ENCODE assay signal across 2 cellular contexts in the genomic region with DNA sequence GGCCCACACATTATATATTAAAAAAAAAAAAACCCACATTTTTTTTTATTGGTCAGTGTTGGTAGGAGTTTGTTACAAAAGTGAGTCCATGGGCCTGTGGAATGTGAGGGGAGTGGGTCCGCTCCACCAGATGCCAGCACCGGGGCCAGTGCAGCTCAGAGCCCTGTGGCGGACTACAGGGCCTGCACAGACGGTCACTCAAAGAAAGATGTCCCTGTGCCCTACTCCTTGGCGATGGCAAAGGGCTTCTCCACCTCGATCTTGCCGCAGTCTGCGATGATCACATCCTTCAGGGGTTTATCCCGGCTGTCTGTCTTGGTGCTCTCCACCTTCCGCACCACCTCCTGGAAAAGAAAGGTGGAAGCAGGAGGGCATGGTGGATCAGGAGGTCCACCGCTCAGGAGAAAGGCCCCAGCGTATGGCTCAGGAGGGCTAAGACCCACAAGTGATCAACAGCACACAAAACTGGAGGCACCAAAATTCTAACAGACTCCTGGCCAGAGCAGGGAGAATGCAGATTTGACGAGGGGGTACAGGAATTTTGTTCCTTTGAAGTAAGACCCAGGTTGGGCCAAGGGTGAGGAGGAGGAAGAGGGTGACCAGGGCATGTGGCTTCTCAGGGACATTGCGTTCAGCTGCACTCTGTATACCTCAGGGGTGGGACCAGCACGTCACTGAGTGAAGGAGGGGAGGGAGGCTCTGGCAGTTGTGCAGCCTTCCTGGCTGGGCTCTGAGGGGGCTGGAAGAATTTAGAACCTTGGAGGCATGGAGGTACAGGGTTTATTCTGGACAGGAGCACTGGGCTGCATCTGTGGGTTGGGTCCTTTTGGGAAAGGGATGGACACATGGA.
A peak's percentile ranks its signal among the peaks of the same experiment; 100 is the strongest.
TF ChIP-seq lines count a peak whose summit lies in the region.

No MANE protein-coding gene starts in this region.

TF ChIP-seq in GM23338, 12 proteins besides CTCF, POLR2A, EP300 and RAD21:
- no peak for TF ChIP-seq NANOG (IDR thresholded peaks at IDR 0.05; ENCODE audit: borderline replicate concordance)
- TF ChIP-seq POLR2AphosphoS5 (IDR thresholded peaks at IDR 0.05; ENCODE audit: low read depth): peak; percentile 34; the same call in 1 of the 2 replicates
- no peak for TF ChIP-seq JUNB (IDR thresholded peaks at IDR 0.05; ENCODE audit: unreplicated experiment)

TF ChIP-seq in GM12878, 131 proteins besides CTCF, POLR2A, EP300 and RAD21:
- no peak for TF ChIP-seq SPI1 (IDR thresholded peaks at IDR 0.05; ENCODE audit: borderline replicate concordance, insufficient read depth, low read depth, low read length)
- TF ChIP-seq MTA2 (IDR thresholded peaks at IDR 0.05; ENCODE audit: low read depth): no peak
- no peak for TF ChIP-seq DPF2 (IDR thresholded peaks at IDR 0.05)
- 0 out of 3 replicates have a peak, but pooled peaks have one; percentile 20 for TF ChIP-seq POU2F2 (IDR thresholded peaks at IDR 0.05; ENCODE audit: borderline replicate concordance, low read depth, low read length)
- TF ChIP-seq POLR2AphosphoS5 (IDR thresholded peaks at IDR 0.05; ENCODE audit: low read length): peak; percentile 37
- peak; percentile 30; the same call in 1 of the 2 replicates for TF ChIP-seq POLR2AphosphoS2 (IDR thresholded peaks at IDR 0.05; ENCODE audit: low read depth, low read length)
